9 cellular contexts compared by ENCODE assay signal in genomic region chr21:43211085-43212071, GRCh38. TPM values are rescaled to one million over a fixed set of nuclear protein-coding genes. Genes with fewer than 3 reads are reported as not detected.
DNase-seq lines count a peak whose midpoint lies in the region; ATAC-seq and TF ChIP-seq lines count a peak whose summit lies in the region.
"Had no signal": no experiment of that assay in that cellular context is flagged by ENCODE, and none has a peak within 500 bp of the region (broad histone marks: within the 10 kb centered on the region; RNA-seq: fewer than 3 reads in every experiment).

No MANE protein-coding gene starts in this region.

- no peak overlapping the region for H2BK5ac ChIP-seq in mesenchymal stem cell (ENCODE audit: low read depth, low read length, poor library complexity, severe bottlenecking)

- H3K4ac ChIP-seq in mesenchymal stem cell (ENCODE audit: low read depth in 1 of 2, low read length in 2 of 2): no peak overlapping the region

- no peak overlapping the region for H4K91ac ChIP-seq in mesenchymal stem cell (ENCODE audit: low read length)

- no peak overlapping the region for H3K18ac ChIP-seq in mesenchymal stem cell (ENCODE audit: low read depth in 1 of 2, low read length in 2 of 2)

- H2BK12ac ChIP-seq in mesenchymal stem cell (ENCODE audit: low read length in 2 of 2): no peak overlapping the region

- H2AFZ ChIP-seq in mesenchymal stem cell (ENCODE audit: low read depth, low read length): no peak overlapping the region

- H3K4me1 ChIP-seq in mesenchymal stem cell (ENCODE audit: control insufficient read depth, insufficient read depth, low read depth, low read length): peaks cover 11% of the 10 kb centered on the region

- no peaks in the 10 kb centered on the region for H3K36me3 Mint-ChIP-seq in stimulated activated effector memory CD8-positive, alpha-beta T cell treated with anti-CD3 and anti-CD28 coated beads, Interleukin-12 subunit alpha, Interleukin-12 subunit beta, amount 100 ng/mL, for 72 hours
- H3K36me3 Mint-ChIP-seq in T-helper 2 cell treated with Interferon-gamma antibody and Interleukin-4, amounts not matched to agents 5 μg/mL and 100 μg/mL, for 36 hours (ENCODE audit: low read depth): no peaks in the 10 kb centered on the region

- H3K27ac Mint-ChIP-seq in stimulated activated effector memory CD8-positive, alpha-beta T cell treated with anti-CD3 and anti-CD28 coated beads, Interleukin-12 subunit alpha, Interleukin-12 subunit beta, amount 100 ng/mL, for 72 hours: no peak overlapping the region
- H3K27ac Mint-ChIP-seq in T-helper 2 cell treated with Interferon-gamma antibody and Interleukin-4, amounts not matched to agents 5 μg/mL and 100 μg/mL, for 36 hours: no peak overlapping the region

- H3K14ac ChIP-seq in mesenchymal stem cell (ENCODE audit: low read length in 2 of 2): no peak overlapping the region

- TF ChIP-seq CTCF in AG09309 (IDR thresholded peaks at IDR 0.05; ENCODE audit: control insufficient read depth, insufficient read depth, low read depth, low read length, missing control alignments): peak; percentile 20

- H4K8ac ChIP-seq in mesenchymal stem cell (ENCODE audit: low read length): peak overlapping the region; percentile 67

- no peak overlapping the region for H2AK5ac ChIP-seq in mesenchymal stem cell (ENCODE audit: low read length, severe bottlenecking)

- H3K36me3 ChIP-seq in mesenchymal stem cell (ENCODE audit: control insufficient read depth in 1 of 2, insufficient read depth in 2 of 2, low read depth in 1 of 2, low read length in 2 of 2): no peaks in the 10 kb centered on the region

- H3K4me2 ChIP-seq in mesenchymal stem cell (ENCODE audit: low read length, poor library complexity, severe bottlenecking): no peak overlapping the region

- H3K9me3 Mint-ChIP-seq in stimulated activated effector memory CD8-positive, alpha-beta T cell treated with anti-CD3 and anti-CD28 coated beads, Interleukin-12 subunit alpha, Interleukin-12 subunit beta, amount 100 ng/mL, for 72 hours: no peaks in the 10 kb centered on the region
- H3K9me3 Mint-ChIP-seq in T-helper 2 cell treated with Interferon-gamma antibody and Interleukin-4, amounts not matched to agents 5 μg/mL and 100 μg/mL, for 36 hours: no peaks in the 10 kb centered on the region

- H3K27me3 Mint-ChIP-seq in T-helper 2 cell treated with Interferon-gamma antibody and Interleukin-4, amounts not matched to agents 5 μg/mL and 100 μg/mL, for 36 hours (ENCODE audit: low read depth): no peaks in the 10 kb centered on the region

- WGBS in mesenchymal stem cell: 81% methylated on average over 28 of the region's 28 CpGs

- peaks cover 3 to 34% of the 10 kb centered on the region in 2 experiments for H3K27me3 ChIP-seq in mesenchymal stem cell (ENCODE audit: control insufficient read depth in 1 of 2, insufficient read depth in 1 of 2, low read length in 2 of 2)

- H3K79me1 ChIP-seq in mesenchymal stem cell (replicated peaks; ENCODE audit: low read length, poor library complexity, severe bottlenecking): no peaks in the 10 kb centered on the region

- H3K9me3 ChIP-seq in mesenchymal stem cell (ENCODE audit: control insufficient read depth, low read length): no peaks in the 10 kb centered on the region

- ATAC-seq in stimulated activated effector memory CD8-positive, alpha-beta T cell treated with anti-CD3 and anti-CD28 coated beads, Interleukin-12 subunit alpha, Interleukin-12 subunit beta, amount 100 ng/mL, for 72 hours: no peak

- H3K27ac ChIP-seq in mesenchymal stem cell (ENCODE audit: low read length, poor library complexity, severe bottlenecking): no peak overlapping the region

- H2BK15ac ChIP-seq in mesenchymal stem cell (ENCODE audit: low read depth, poor library complexity, severe bottlenecking): no peak overlapping the region

- no peak overlapping the region for H3K23ac ChIP-seq in mesenchymal stem cell (ENCODE audit: low read length in 2 of 2)

- no peak overlapping the region for H3K4me3 ChIP-seq in AG09309 (ENCODE audit: control insufficient read depth, low read depth, low read length)
- H3K4me3 ChIP-seq in mesenchymal stem cell (ENCODE audit: insufficient read depth in 1 of 2, low read depth in 1 of 2, low read length in 2 of 2): no peak overlapping the region

- no peak overlapping the region for H3K9ac ChIP-seq in mesenchymal stem cell (ENCODE audit: low read length)

- H3K4me3 Mint-ChIP-seq in stimulated activated effector memory CD8-positive, alpha-beta T cell treated with anti-CD3 and anti-CD28 coated beads, Interleukin-12 subunit alpha, Interleukin-12 subunit beta, amount 100 ng/mL, for 72 hours: no peak overlapping the region
- H3K4me3 Mint-ChIP-seq in T-helper 2 cell treated with Interferon-gamma antibody and Interleukin-4, amounts not matched to agents 5 μg/mL and 100 μg/mL, for 36 hours: no peak overlapping the region

- no peaks in the 10 kb centered on the region for H3K4me1 Mint-ChIP-seq in stimulated activated effector memory CD8-positive, alpha-beta T cell treated with anti-CD3 and anti-CD28 coated beads, Interleukin-12 subunit alpha, Interleukin-12 subunit beta, amount 100 ng/mL, for 72 hours
- no peaks in the 10 kb centered on the region for H3K4me1 Mint-ChIP-seq in T-helper 2 cell treated with Interferon-gamma antibody and Interleukin-4, amounts not matched to agents 5 μg/mL and 100 μg/mL, for 36 hours (ENCODE audit: low read depth)

- H2BK120ac ChIP-seq in mesenchymal stem cell (ENCODE audit: low read depth, low read length): no peak overlapping the region

- DNase-seq in AG09309 (ENCODE audit: low read depth) (no peak), HuH-7 (ENCODE audit: low spot score) (peak; percentile 88), dermis blood vessel endothelial cell (peak; percentile 68), mesenchymal stem cell (no peak), NCI-H345 (lab: John Stamatoyannopoulos, UW) (no peak), MV-4-11 (lab: John Stamatoyannopoulos, UW) (no peak)
- DNase-seq in stimulated activated effector memory CD8-positive, alpha-beta T cell treated with anti-CD3 and anti-CD28 coated beads, Interleukin-12 subunit alpha, Interleukin-12 subunit beta, amount 100 ng/mL, for 72 hours (ENCODE audit: low spot score in 2 of 2): no peak
- no peak for DNase-seq in T-helper 2 cell treated with Interferon-gamma antibody and Interleukin-4, amounts not matched to agents 5 μg/mL and 100 μg/mL, for 36 hours (ENCODE audit: low spot score)
- DNase-seq: foreskin fibroblast had no signal

RNA-seq across cellular contexts. Expression of gene CRYAA, which starts 42.6 kb away (rescaled TPM):
- total RNA-seq in dermis blood vessel endothelial cell: not detected in 2 replicates
- polyA plus RNA-seq in mesenchymal stem cell (2013, experiment 1 of 2): not detected
- polyA plus RNA-seq in mesenchymal stem cell (2013, experiment 2 of 2): not detected

Comparison
In these comparisons a context has a peak if more than half of its experiments do, and no peak if none do; other contexts are left out.
1. DNase-seq: peak in HuH-7 (single experiment) and dermis blood vessel endothelial cell (single experiment); none in AG09309 (single experiment), mesenchymal stem cell (single experiment), stimulated activated effector memory CD8-positive, alpha-beta T cell treated with anti-CD3 and anti-CD28 coated beads, Interleukin-12 subunit alpha, Interleukin-12 subunit beta, amount 100 ng/mL, for 72 hours (0 of 2), T-helper 2 cell treated with Interferon-gamma antibody and Interleukin-4, amounts not matched to agents 5 μg/mL and 100 μg/mL, for 36 hours (single experiment), NCI-H345 (single experiment) and MV-4-11 (single experiment).